ENCODE assay signal across 8 cellular contexts in genomic region chr4:48578132-48578964, GRCh38.
A peak's percentile ranks its signal among the peaks of the same experiment; 100 is the strongest.
DNase-seq lines count a peak whose midpoint lies in the region; ATAC-seq, FAIRE-seq and TF ChIP-seq lines count a peak whose summit lies in the region.

No MANE protein-coding gene starts in this region.

- DNase-seq in HuH-7 (ENCODE audit: low spot score): peak; percentile 32
- DNase-seq in activated naive CD4-positive, alpha-beta T cell treated with Interleukin-2 at 50 U/mL for 16 hours: peak; percentile 41
- peak; percentile 51 for DNase-seq in glomerular endothelial cell (ENCODE audit: extremely low read depth, low read depth, low spot score)
- peak in 3 of 6 donors; percentile 32 to 61 (median 39) for DNase-seq in pancreas
- DNase-seq in cerebellar nuclear complex (lab: John Stamatoyannopoulos, UW): no peak

- no peaks in the 10 kb centered on the region for H3K9me2 ChIP-seq in DOHH2 (replicated peaks; ENCODE audit: control insufficient read depth, low read length)

- H3K79me2 ChIP-seq in DOHH2 (ENCODE audit: control insufficient read depth, low read length) (no peaks in the 10 kb centered on the region), OCI-LY3 (ENCODE audit: low read length) (no peaks in the 10 kb centered on the region)

- no peak overlapping the region for H3K27ac ChIP-seq in DOHH2 (ENCODE audit: low read depth, low read length)
- no peak overlapping the region for H3K27ac ChIP-seq in OCI-LY3 (ENCODE audit: low read length)
- H3K27ac ChIP-seq in pancreas: no peak overlapping the region

- H3K4me1 ChIP-seq in DOHH2 (ENCODE audit: control insufficient read depth, low read length) (no peaks in the 10 kb centered on the region), OCI-LY3 (ENCODE audit: low read length) (no peaks in the 10 kb centered on the region), pancreas (no peaks in the 10 kb centered on the region)

- ATAC-seq in GM21423 (IDR thresholded peaks at IDR 0.05; ENCODE audit: unreplicated experiment) (peak; percentile 87), pancreas (peak; percentile 93 to 99 (median 98))

- H3K4me3 ChIP-seq in DOHH2 (ENCODE audit: low read length) (no peak overlapping the region), OCI-LY3 (ENCODE audit: low read length) (no peak overlapping the region), pancreas (no peak overlapping the region)

- peak; percentile 93 for FAIRE-seq in pancreas (lab: Jason Lieb, UNC)

- no peak overlapping the region for H3K9ac ChIP-seq in OCI-LY3 (ENCODE audit: low read length)

- H3K36me3 ChIP-seq in DOHH2 (ENCODE audit: control insufficient read depth, low read length) (peaks cover 57% of the 10 kb centered on the region), OCI-LY3 (replicated peaks; ENCODE audit: low read depth, low read length) (peaks cover 3% of the 10 kb centered on the region), pancreas (peaks cover 0 to 12% (median 6%) of the 10 kb centered on the region in 3 donors)

- no peak overlapping the region for H2AFZ ChIP-seq in OCI-LY3 (ENCODE audit: low read depth, low read length)

- 1 to 3% methylated on average over 3 of the region's 3 CpGs for WGBS in pancreas, 2 donors

- H3K9me3 ChIP-seq in DOHH2 (ENCODE audit: control insufficient read depth, insufficient read depth, low read length): no peaks in the 10 kb centered on the region
- H3K9me3 ChIP-seq in OCI-LY3 (ENCODE audit: insufficient read depth, low read length): no peaks in the 10 kb centered on the region
- no peaks in the 10 kb centered on the region for H3K9me3 ChIP-seq in pancreas

- intact Hi-C loops in pancreas (cut with DNase I): no loop called here

- H3K27me3 ChIP-seq in DOHH2 (ENCODE audit: control insufficient read depth, low read length) (no peaks in the 10 kb centered on the region), OCI-LY3 (ENCODE audit: low read depth, low read length) (no peaks in the 10 kb centered on the region), pancreas (no peaks in the 10 kb centered on the region)

- TF ChIP-seq CTCF in DOHH2 (IDR thresholded peaks at IDR 0.05; ENCODE audit: low read depth, low read length, poor library complexity, severe bottlenecking): peak; percentile 80
- peak; percentile 87 for TF ChIP-seq CTCF in OCI-LY3 (IDR thresholded peaks at IDR 0.05; ENCODE audit: low read depth, low read length)
- TF ChIP-seq CTCF in pancreas (IDR thresholded peaks at IDR 0.05): peak; percentile 61 to 80 (median 73)

- H4K20me1 ChIP-seq in DOHH2 (ENCODE audit: control insufficient read depth, insufficient read depth, low read depth, low read length): no peaks in the 10 kb centered on the region
- no peaks in the 10 kb centered on the region for H4K20me1 ChIP-seq in OCI-LY3 (ENCODE audit: insufficient read depth, low read length)

- H3F3A ChIP-seq in DOHH2 (ENCODE audit: control insufficient read depth, insufficient read depth): peaks cover 9% of the 10 kb centered on the region; the same call in 1 of the 2 replicates

- no peak overlapping the region for H3K4me2 ChIP-seq in DOHH2 (ENCODE audit: low read length)
- H3K4me2 ChIP-seq in OCI-LY3 (ENCODE audit: low read length): no peak overlapping the region

Comparison
In these comparisons a context has a peak if more than half of its experiments do, and no peak if none do; other contexts are left out.
1. DNase-seq: peak in HuH-7 (single experiment), activated naive CD4-positive, alpha-beta T cell treated with Interleukin-2 at 50 U/mL for 16 hours (single experiment) and glomerular endothelial cell (single experiment); none in cerebellar nuclear complex (0 of 2).
2. Peak in every context shown above with its lines, with median percentiles within 50 percentile points of each other: CTCF ChIP-seq.